9 cellular contexts compared by ENCODE assay signal in genomic region chr11:40306938-40307548, GRCh38.
A peak's percentile ranks its signal among the peaks of the same experiment; 100 is the strongest.
DNase-seq lines count a peak whose midpoint lies in the region; ATAC-seq and TF ChIP-seq lines count a peak whose summit lies in the region.
"Had no signal": no experiment of that assay in that cellular context is flagged by ENCODE, and none has a peak within 500 bp of the region (broad histone marks: within the 10 kb centered on the region; RNA-seq: fewer than 3 reads in every experiment).

No MANE protein-coding gene starts in this region.

- no peak for ATAC-seq in body of pancreas

- no peak overlapping the region for H3K27ac ChIP-seq in body of pancreas
- H3K27ac ChIP-seq: BLaER1 treated with 17β-estradiol and CSF1 and Interleukin-3, amounts not matched to agents 10 nM and 100 nM had no signal

- peak in 6 of 7 experiments; percentile 30 to 53 (median 48) for TF ChIP-seq CTCF in body of pancreas (IDR thresholded peaks at IDR 0.05)

- H3K4me3 ChIP-seq in body of pancreas = no peak overlapping the region
- H3K4me3 ChIP-seq: BLaER1 treated with 17β-estradiol and CSF1 and Interleukin-3, amounts not matched to agents 10 nM and 100 nM had no signal

- no peaks in the 10 kb centered on the region for H3K4me1 ChIP-seq in body of pancreas

- DNase-seq in NCI-H1436 (lab: John Stamatoyannopoulos, UW) (peak; percentile 4), NCI-H1436 treated with DMSO at 0.1 percent for 48 hours (lab: John Stamatoyannopoulos, UW) (no peak), H4 (ENCODE audit: low spot score) (peak; percentile 67), NCI-H1105 (lab: John Stamatoyannopoulos, UW) (peak; percentile 57), body of pancreas (no peak), medulla oblongata (ENCODE audit: extremely low spot score) (peak; percentile 41), DMS79 (lab: John Stamatoyannopoulos, UW) (no peak), NCI-H2171 treated with DMSO at 0.1 percent for 48 hours (lab: John Stamatoyannopoulos, UW) (no peak)

- no peaks in the 10 kb centered on the region for H3K36me3 ChIP-seq in body of pancreas (replicated peaks in 1 of 2; ENCODE audit: insufficient read depth in 1 of 2, low read depth in 2 of 2)
- H3K36me3 ChIP-seq: BLaER1 treated with 17β-estradiol and CSF1 and Interleukin-3, amounts not matched to agents 10 nM and 100 nM had no signal

- no peak for TF ChIP-seq POLR2A in body of pancreas (IDR thresholded peaks at IDR 0.05)

- 0 to 8% methylated on average over 1 of the region's 1 CpG for WGBS in body of pancreas, 2 donors

- intact Hi-C loops in body of pancreas (cut with DNase I) = no loop called here

- H3K27me3 ChIP-seq in body of pancreas = no peaks in the 10 kb centered on the region
- H3K27me3 ChIP-seq: BLaER1 treated with 17β-estradiol and CSF1 and Interleukin-3, amounts not matched to agents 10 nM and 100 nM had no signal

- H3K9me3 ChIP-seq in body of pancreas = no peaks in the 10 kb centered on the region
- H3K9me3 ChIP-seq: BLaER1 treated with 17β-estradiol and CSF1 and Interleukin-3, amounts not matched to agents 10 nM and 100 nM had no signal

Comparison
In these comparisons a context has a peak if more than half of its experiments do, and no peak if none do; other contexts are left out.
1. DNase-seq: peak in NCI-H1436 (single experiment), H4 (single experiment), NCI-H1105 (single experiment) and medulla oblongata (single experiment); none in NCI-H1436 treated with DMSO at 0.1 percent for 48 hours (single experiment), body of pancreas (0 of 4), DMS79 (single experiment) and NCI-H2171 treated with DMSO at 0.1 percent for 48 hours (single experiment).